1 cellular context compared by ENCODE assay signal in the genomic region with DNA sequence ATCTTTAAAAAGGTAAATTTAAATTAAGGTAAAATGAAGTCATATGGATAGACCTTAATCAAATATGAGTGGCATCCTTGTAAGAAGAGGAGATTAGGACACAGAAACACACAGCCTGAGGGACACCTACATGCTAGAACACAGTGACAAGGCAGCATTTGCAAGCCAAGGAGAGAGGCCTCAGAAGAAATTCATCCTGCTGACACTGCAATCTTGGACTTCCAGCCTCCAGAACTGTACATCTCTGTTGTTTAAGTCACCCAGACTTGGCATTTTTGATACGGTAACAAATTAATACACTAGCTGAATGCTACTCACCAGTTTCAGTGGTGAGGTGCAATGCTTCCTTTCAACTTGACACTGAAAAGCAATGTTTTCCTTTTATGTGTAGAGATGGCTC.
TF ChIP-seq lines count a peak whose summit lies in the region.

No MANE protein-coding gene starts in this region.

TF ChIP-seq in A549, 52 proteins besides CTCF, POLR2A, EP300 and RAD21 (continued from another document):
- TF ChIP-seq, protein P1, sequence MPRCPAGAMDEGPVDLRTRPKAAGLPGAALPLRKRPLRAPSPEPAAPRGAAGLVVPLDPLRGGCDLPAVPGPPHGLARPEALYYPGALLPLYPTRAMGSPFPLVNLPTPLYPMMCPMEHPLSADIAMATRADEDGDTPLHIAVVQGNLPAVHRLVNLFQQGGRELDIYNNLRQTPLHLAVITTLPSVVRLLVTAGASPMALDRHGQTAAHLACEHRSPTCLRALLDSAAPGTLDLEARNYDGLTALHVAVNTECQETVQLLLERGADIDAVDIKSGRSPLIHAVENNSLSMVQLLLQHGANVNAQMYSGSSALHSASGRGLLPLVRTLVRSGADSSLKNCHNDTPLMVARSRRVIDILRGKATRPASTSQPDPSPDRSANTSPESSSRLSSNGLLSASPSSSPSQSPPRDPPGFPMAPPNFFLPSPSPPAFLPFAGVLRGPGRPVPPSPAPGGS (IDR thresholded peaks at IDR 0.05), result no peak
